Comparison of ENCODE assay signal across 8 cellular contexts in the genomic region with DNA sequence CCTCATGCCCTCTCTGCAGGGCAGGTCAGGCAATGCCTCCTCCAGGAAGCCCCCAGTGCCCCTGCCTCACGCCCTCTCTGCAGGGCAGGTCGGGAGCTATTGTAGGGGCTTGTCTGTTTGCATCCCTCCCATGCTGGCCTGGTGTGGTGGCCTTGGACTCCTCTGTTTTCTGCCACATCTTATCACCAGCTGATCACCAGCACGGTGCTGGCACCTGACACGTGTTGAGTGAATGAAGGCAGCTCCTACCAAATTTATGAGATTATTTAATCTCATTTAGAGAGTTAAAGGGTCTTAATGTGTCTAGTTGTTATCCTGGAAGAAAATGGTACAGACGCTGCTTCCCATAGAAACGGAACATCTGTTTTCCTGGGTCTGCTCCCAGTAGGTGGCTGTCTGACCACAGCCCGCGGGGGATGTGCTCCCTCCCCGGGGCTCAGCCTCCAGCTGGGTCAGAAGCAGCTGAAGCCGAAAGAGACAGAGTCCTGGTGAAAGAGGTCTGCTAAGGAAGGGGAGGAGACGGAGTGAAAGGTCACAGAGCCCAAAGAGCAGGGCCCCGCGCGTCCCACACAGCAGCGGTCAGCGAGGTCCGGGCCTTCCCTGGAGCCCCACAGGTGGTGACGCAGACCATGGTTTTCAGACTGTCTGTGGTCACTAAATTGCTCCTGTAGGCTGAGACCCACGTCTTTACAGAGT. TPM values are rescaled to one million over a fixed set of nuclear protein-coding genes. Genes with fewer than 3 reads are reported as not detected.
A peak's percentile ranks its signal among the peaks of the same experiment; 100 is the strongest.
DNase-seq lines count a peak whose midpoint lies in the region; ATAC-seq and TF ChIP-seq lines count a peak whose summit lies in the region.

No MANE protein-coding gene starts in this region.

- no peak for TF ChIP-seq POLR2A in erythroblast (IDR thresholded peaks at IDR 0.05; ENCODE audit: low read length)

- H3K9me3 ChIP-seq in mucosa of rectum (ENCODE audit: control insufficient read depth in 2 of 2, low read length in 2 of 2), result no peaks in the 10 kb centered on the region

- H3K4me3 ChIP-seq in cardiac fibroblast (replicated peaks in 1 of 2; ENCODE audit: low read depth in 2 of 2, low read length in 2 of 2), result no peak overlapping the region
- H3K4me3 ChIP-seq in mucosa of rectum (ENCODE audit: low read length in 2 of 2), result no peak overlapping the region

- TF ChIP-seq CTCF in cardiac fibroblast (IDR thresholded peaks at IDR 0.05; ENCODE audit: low read depth, low read length), result no peak

- H3K36me3 ChIP-seq in mucosa of rectum (ENCODE audit: control insufficient read depth in 2 of 2, insufficient read depth in 2 of 2, low read length in 2 of 2), result peaks cover 0 to 15% of the 10 kb centered on the region in 2 donors

- H3K9ac ChIP-seq in mucosa of rectum (ENCODE audit: low read depth in 1 of 2, low read length in 2 of 2), result no peak overlapping the region

- ATAC-seq in HG03095 (IDR thresholded peaks at IDR 0.05; ENCODE audit: unreplicated experiment), result peak; percentile 43

- peaks cover 14 to 20% of the 10 kb centered on the region in 2 donors for H3K4me1 ChIP-seq in mucosa of rectum (ENCODE audit: control insufficient read depth in 2 of 2, insufficient read depth in 2 of 2, low read length in 2 of 2)

- peak overlapping the region; percentile 23 to 61 for H3K27ac ChIP-seq in mucosa of rectum (ENCODE audit: low read depth in 2 of 2, low read length in 2 of 2)

- DNase-seq in A172 (ENCODE audit: low spot score) (peak; percentile 61), cardiac fibroblast (ENCODE audit: low read depth in 2 of 2) (peak; percentile 46 to 75), NCI-H345 (lab: John Stamatoyannopoulos, UW) (no peak), erythroblast (lab: John Stamatoyannopoulos, UW) (no peak), NK-92 (lab: John Stamatoyannopoulos, UW; ENCODE audit: unreplicated experiment) (no peak), NCI-H1105 treated with DMSO at 0.1 percent for 48 hours (lab: John Stamatoyannopoulos, UW) (no peak)

- H3K27me3 ChIP-seq in mucosa of rectum (ENCODE audit: control insufficient read depth in 2 of 2, insufficient read depth in 2 of 2, low read length in 2 of 2), result no peaks in the 10 kb centered on the region

RNA-seq across cellular contexts. Expression of a gene that starts 51.7 kb away (rescaled TPM):
- total RNA-seq in A172 (2014; rRNA removed; shearing (Covaris generic)), result 0.02 and 0.12 TPM in 2 replicates

Comparison
In these comparisons a context has a peak if more than half of its experiments do, and no peak if none do; other contexts are left out.
1. DNase-seq: peak in A172 (single experiment) and cardiac fibroblast (2 of 2); none in NCI-H345 (single experiment), erythroblast (0 of 2), NK-92 (single experiment) and NCI-H1105 treated with DMSO at 0.1 percent for 48 hours (single experiment).